Comparison of ENCODE assay signal across 26 cellular contexts in genomic region chr1:176905648-176906047, GRCh38.
"Had no signal": no experiment of that assay in that cellular context is flagged by ENCODE, and none has a peak within 500 bp of the region (broad histone marks: within the 10 kb centered on the region; RNA-seq: fewer than 3 reads in every experiment).

No MANE protein-coding gene starts in this region.

- H3K4me1 ChIP-seq: SJSA1 had no signal

- ATAC-seq: Panc1 had no signal

- H3K36me3 ChIP-seq: MG63, SJSA1 had no signal

- DNase-seq: Kasumi-1, KBM-7, MG63, MV-4-11, NCI-H1092, NCI-H1105, NCI-H1417 treated with DMSO at 0.1 percent for 48 hours, NCI-H1436 treated with DMSO at 0.1 percent for 48 hours, NCI-H1694 treated with DMSO at 0.1 percent for 48 hours, NCI-H187 treated with DMSO at 0.1 percent for 48 hours, NCI-H2029, NCI-H2081, NCI-H226, NCI-H446 treated with DMSO at 0.1 percent for 48 hours, NCI-H510A, NCI-H524, NCI-H526, NCI-H69, NCI-H748 treated with DMSO at 0.1 percent for 48 hours, PC-9, Right ventricle myocardium superior, SHP77 treated with DMSO at 0.1 percent for 48 hours, SK-N-SH, SW 1271 had no signal

- H3K27ac ChIP-seq: PC-9, SJSA1 had no signal

- H3K4me2 ChIP-seq: PC-9, SK-N-SH had no signal

- H2AFZ ChIP-seq: PC-9 had no signal

- H3K4me3 ChIP-seq: MG63, PC-9, SJSA1 had no signal

- H3K9me3 ChIP-seq: MG63, SJSA1, SK-N-SH had no signal

- H3K9ac ChIP-seq: SK-N-SH had no signal
